16 cellular contexts compared by ENCODE assay signal in genomic region chr3:196985954-196986885, GRCh38. TPM values are rescaled to one million over a fixed set of nuclear protein-coding genes. Genes with fewer than 3 reads are reported as not detected.
DNase-seq lines count a peak whose midpoint lies in the region; FAIRE-seq and TF ChIP-seq lines count a peak whose summit lies in the region.
"Had no signal": no experiment of that assay in that cellular context is flagged by ENCODE, and none has a peak within 500 bp of the region (broad histone marks: within the 10 kb centered on the region; RNA-seq: fewer than 3 reads in every experiment).

No MANE protein-coding gene starts in this region.

- H3K9me3 ChIP-seq in BE2C (no peaks in the 10 kb centered on the region), parathyroid adenoma (ENCODE audit: control insufficient read depth, low read length) (no peaks in the 10 kb centered on the region)

- H3K27ac ChIP-seq in parathyroid adenoma: no peak overlapping the region
- H3K27ac ChIP-seq: SJSA1 had no signal

- no peaks in the 10 kb centered on the region for H3K4me1 ChIP-seq in BE2C
- H3K4me1 ChIP-seq in parathyroid adenoma: peaks cover 24% of the 10 kb centered on the region
- H3K4me1 ChIP-seq: SJSA1 had no signal

- H3K36me3 ChIP-seq in BE2C: no peaks in the 10 kb centered on the region
- no peaks in the 10 kb centered on the region for H3K36me3 ChIP-seq in parathyroid adenoma (ENCODE audit: control insufficient read depth, insufficient read depth, low read length)
- H3K36me3 ChIP-seq: SJSA1 had no signal

- no peaks in the 10 kb centered on the region for H3K79me2 ChIP-seq in parathyroid adenoma

- peak; percentile 23; the same call in 1 of the 2 replicates for TF ChIP-seq CTCF in BE2C (IDR thresholded peaks at IDR 0.05; ENCODE audit: low read depth, low read length)
- peak; percentile 34 for TF ChIP-seq CTCF in epithelial cell of proximal tubule (conservative IDR thresholded peaks at IDR 0.05; ENCODE audit: low read depth, low read length)
- TF ChIP-seq CTCF in parathyroid adenoma (IDR thresholded peaks at IDR 0.05): no peak
- TF ChIP-seq CTCF in GM13977 (IDR thresholded peaks at IDR 0.05; ENCODE audit: extremely low read depth, insufficient read depth, missing control alignments): no peak

- DNase-seq in BE2C (no peak), RCC 7860 (ENCODE audit: low spot score) (no peak), epithelial cell of proximal tubule (ENCODE audit: low read depth) (no peak), GM13977 (ENCODE audit: low spot score) (no peak), SKM-1 treated with dmso at 0.1 percent for 144 hours (lab: John Stamatoyannopoulos, UW; ENCODE audit: unreplicated experiment) (no peak)
- DNase-seq in activated CD8-positive, alpha-beta memory T cell treated with anti-CD3 and anti-CD28 coated beads for 24 hours: no peak
- DNase-seq in activated effector memory CD4-positive, alpha-beta T cell treated with anti-CD3 and anti-CD28 coated beads, Interleukin-2, amount 50 U/mL, for 16 hours: no peak
- DNase-seq: effector memory CD4-positive, alpha-beta T cell; NCI-H1417; NCI-H2171 treated with DMSO at 0.1 percent for 48 hours; NCI-H69; stimulated activated naive CD8-positive, alpha-beta T cell treated with anti-CD3 and anti-CD28 coated beads, Interleukin-15, amount 100 ng/mL, for 72 hours had no signal

- in situ Hi-C loops in GM13977 (cut with MboI; ENCODE audit: low pct_unique_long_range_greater_than_20kb, low sequenced_read_pairs, unreplicated experiment): no loop called here

- peak; percentile 79 for FAIRE-seq in RCC 7860 (lab: Jason Lieb, UNC)
- FAIRE-seq: GM12891 had no signal

- peak overlapping the region; percentile 76 for H2AFZ ChIP-seq in parathyroid adenoma

- peak overlapping the region; percentile 43 for H3K4me2 ChIP-seq in parathyroid adenoma (ENCODE audit: low read length)

- H3K9ac ChIP-seq in parathyroid adenoma: no peak overlapping the region

- H3K4me3 ChIP-seq in BE2C (ENCODE audit: low read depth, low read length): no peak overlapping the region
- no peak overlapping the region for H3K4me3 ChIP-seq in epithelial cell of proximal tubule (ENCODE audit: low read depth, low read length)
- H3K4me3 ChIP-seq in parathyroid adenoma (ENCODE audit: low read depth, low read length): no peak overlapping the region
- H3K4me3 ChIP-seq: SJSA1 had no signal

- no peaks in the 10 kb centered on the region for H3K27me3 ChIP-seq in BE2C
- H3K27me3 ChIP-seq in parathyroid adenoma (ENCODE audit: control insufficient read depth, insufficient read depth, low read length): no peaks in the 10 kb centered on the region
- H3K27me3 ChIP-seq: SJSA1 had no signal

RNA-seq across cellular contexts. Expression of gene PIGZ, which starts 17.6 kb away (rescaled TPM):
- polyA plus RNA-seq in BE2C (2012; ENCODE audit: insufficient read depth, insufficient read length, low read depth): 3.1 TPM
- 0.36 and 0.63 TPM in 2 replicates for total RNA-seq in epithelial cell of proximal tubule
- total RNA-seq: G401 had no signal

RNA-seq across cellular contexts. Expression of gene MELTF, which starts 43.4 kb away (rescaled TPM):
- polyA plus RNA-seq in BE2C (2012; ENCODE audit: insufficient read depth, insufficient read length, low read depth): 9.4 TPM
- 12.7 and 26.9 TPM in 2 replicates for total RNA-seq in epithelial cell of proximal tubule

RNA-seq across cellular contexts. Expression of gene NCBP2, which starts 43.9 kb away (rescaled TPM):
- 291 TPM for polyA plus RNA-seq in BE2C (2012; ENCODE audit: insufficient read depth, insufficient read length, low read depth)
- total RNA-seq in epithelial cell of proximal tubule: 49.4 and 51.1 TPM in 2 replicates

Comparison
In these comparisons a context has a peak if more than half of its experiments do, and no peak if none do; other contexts are left out.
1. CTCF ChIP-seq: peak in BE2C (single experiment) and epithelial cell of proximal tubule (single experiment); none in parathyroid adenoma (single experiment) and GM13977 (single experiment).